ENCODE assay signal across 11 cellular contexts in the genomic region with DNA sequence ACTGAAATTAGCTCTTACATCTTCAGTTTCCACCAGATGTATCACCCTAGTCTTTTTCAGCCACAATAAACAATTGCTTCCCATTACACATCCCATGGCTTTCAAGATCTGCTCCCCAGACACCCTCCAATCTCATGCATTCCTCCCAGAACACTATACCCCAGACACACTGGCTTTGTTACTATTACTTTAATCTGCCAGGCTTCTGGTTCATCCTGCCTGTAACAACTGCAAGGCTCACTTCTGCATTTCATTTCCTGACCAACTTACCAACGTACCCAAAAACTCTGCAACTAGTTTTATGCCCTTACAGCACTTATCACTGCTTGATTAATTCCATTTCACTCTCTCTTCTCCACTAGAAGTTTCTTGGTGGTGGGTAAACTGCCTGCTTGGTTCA. TPM values are rescaled to one million over a fixed set of nuclear protein-coding genes. Genes with fewer than 3 reads are reported as not detected.
DNase-seq lines count a peak whose midpoint lies in the region; ATAC-seq, FAIRE-seq and TF ChIP-seq lines count a peak whose summit lies in the region.
"Had no signal": no experiment of that assay in that cellular context is flagged by ENCODE, and none has a peak within 500 bp of the region (broad histone marks: within the 10 kb centered on the region; RNA-seq: fewer than 3 reads in every experiment).

No MANE protein-coding gene starts in this region.

- peaks cover 5 to 25% of the 10 kb centered on the region in 2 experiments; a peak in 3 of 4 replicates for H3K79me2 ChIP-seq in H1 (ENCODE audit: control insufficient read depth in 1 of 2, insufficient read depth in 2 of 2, low read length in 2 of 2)

- no peak overlapping the region for H3K14ac ChIP-seq in H1 (ENCODE audit: insufficient read length)

- H3K27me3 Mint-ChIP-seq in activated T-cell treated with anti-CD3 and anti-CD28 coated beads, Interleukin-2, amount 50 U/mL, for 4 hours (ENCODE audit: low read depth), result no peaks in the 10 kb centered on the region

- H2BK15ac ChIP-seq in H1 (ENCODE audit: low read length), result no peak overlapping the region

- POLR2A ChIA-PET in H1 (lab: Charles Lee; ENCODE audit: partially characterized antibody), result interaction anchor here (0.7 to 3.0 kb wide), 11 partner anchors 11 to 506 kb away, joined by 3 to 31 read pairs (median 4); no protein-coding TSS in a partner anchor
- POLR2A ChIA-PET in RWPE1 (lab: Yijun Ruan, JAX; ENCODE audit: low non-redundant PET), result no interaction called here

- H3K9me3 ChIP-seq in H1 (ENCODE audit: insufficient read depth in 2 of 2, low read depth in 1 of 2, low read length in 1 of 2), result no peaks in the 10 kb centered on the region
- H3K9me3 ChIP-seq in skeletal muscle satellite cell (replicated peaks; ENCODE audit: low read length), result no peaks in the 10 kb centered on the region
- no peaks in the 10 kb centered on the region for H3K9me3 ChIP-seq in vagina

- peaks cover 21% of the 10 kb centered on the region for H3K4me1 Mint-ChIP-seq in activated T-cell treated with anti-CD3 and anti-CD28 coated beads, Interleukin-2, amount 50 U/mL, for 4 hours (ENCODE audit: low read depth)

- no peak for FAIRE-seq in H1 (lab: Jason Lieb, UNC)

- H3K56ac ChIP-seq in H1 (replicated peaks; ENCODE audit: insufficient read length, low read depth, low read length), result no peak overlapping the region

- H3K4me1 ChIP-seq in H1 (replicated peaks in 1 of 4; ENCODE audit: control insufficient read depth in 3 of 4, insufficient read depth in 4 of 4, low read length in 3 of 4) (peaks cover 0 to 6% (median 2%) of the 10 kb centered on the region in 4 experiments; a peak in 5 of 7 replicates), skeletal muscle satellite cell (ENCODE audit: control insufficient read depth, insufficient read depth, low read length) (peaks cover 13% of the 10 kb centered on the region), vagina (peaks cover 30% of the 10 kb centered on the region)

- H3K4ac ChIP-seq in H1 (replicated peaks; ENCODE audit: insufficient read length, low read depth, low read length), result no peak overlapping the region

- no peak overlapping the region for H2AFZ ChIP-seq in H1 (ENCODE audit: low read length)

- peak overlapping the region; percentile 97 for H3K4me3 Mint-ChIP-seq in activated T-cell treated with anti-CD3 and anti-CD28 coated beads, Interleukin-2, amount 50 U/mL, for 4 hours

- H3K9me3 Mint-ChIP-seq in activated T-cell treated with anti-CD3 and anti-CD28 coated beads, Interleukin-2, amount 50 U/mL, for 4 hours, result no peaks in the 10 kb centered on the region

- H2BK5ac ChIP-seq in H1 (ENCODE audit: low read depth, low read length), result no peak overlapping the region

- H2AK5ac ChIP-seq in H1 (ENCODE audit: low read depth, low read length), result no peak overlapping the region

- H4K91ac ChIP-seq in H1 (replicated peaks; ENCODE audit: insufficient read length, low read length), result no peak overlapping the region

- H4K20me1 ChIP-seq in H1 (replicated peaks in 1 of 2; ENCODE audit: control insufficient read depth in 1 of 2, insufficient read depth in 2 of 2, low read length in 2 of 2), result peaks cover 2 to 5% of the 10 kb centered on the region in 2 experiments

- no peak overlapping the region for H4K8ac ChIP-seq in H1 (ENCODE audit: extremely low read depth, insufficient read depth, low read length)

- H3K36me3 Mint-ChIP-seq in activated T-cell treated with anti-CD3 and anti-CD28 coated beads, Interleukin-2, amount 50 U/mL, for 4 hours (ENCODE audit: insufficient read depth), result peaks cover 42% of the 10 kb centered on the region

- no peak for TF ChIP-seq CTCF in LNCaP clone FGC (IDR thresholded peaks at IDR 0.05; ENCODE audit: control insufficient read depth, extremely low read depth, insufficient read depth)
- TF ChIP-seq CTCF in H1 (IDR thresholded peaks at IDR 0.05; ENCODE audit: control extremely low read depth in 1 of 3, insufficient read depth in 1 of 3, low read depth in 1 of 3, low read length in 3 of 3), result no peak
- no peak for TF ChIP-seq CTCF in vagina (IDR thresholded peaks at IDR 0.05)
- TF ChIP-seq CTCF in RWPE1 (conservative IDR thresholded peaks at IDR 0.05; ENCODE audit: low read depth), result no peak

- H3K27ac ChIP-seq in H1 (ENCODE audit: low read depth, low read length) (no peak overlapping the region), vagina (no peak overlapping the region), RWPE1 (no peak overlapping the region)

- intact Hi-C loops in vagina (cut with DNase I), result no loop called here

- no peaks in the 10 kb centered on the region for H3K79me1 ChIP-seq in H1 (ENCODE audit: low read depth, low read length)

- no peaks in the 10 kb centered on the region for H3K23me2 ChIP-seq in H1 (ENCODE audit: low read depth, low read length)

- CTCF ChIA-PET in H1 (lab: Charles Lee; ENCODE audit: partially characterized antibody), result interaction anchor here (2.0 kb wide), 1 partner anchor 18 kb away, joined by 9 read pairs; no protein-coding TSS in a partner anchor
- CTCF ChIA-PET in RWPE1 (lab: Yijun Ruan, JAX), result no interaction called here

- H3K27me3 ChIP-seq in H1 (replicated peaks in 1 of 4; ENCODE audit: control insufficient read depth in 3 of 4, extremely low read depth in 1 of 4, insufficient read depth in 3 of 4, low read length in 3 of 4), result no peaks in the 10 kb centered on the region
- no peaks in the 10 kb centered on the region for H3K27me3 ChIP-seq in skeletal muscle satellite cell (ENCODE audit: control insufficient read depth, insufficient read depth, low read length)
- H3K27me3 ChIP-seq in vagina, result no peaks in the 10 kb centered on the region

- H4K5ac ChIP-seq in H1 (ENCODE audit: insufficient read length, low read depth, low read length), result no peak overlapping the region

- TF ChIP-seq POLR2A in H1 (IDR thresholded peaks at IDR 0.05; ENCODE audit: control extremely low read depth in 1 of 2, low read depth in 2 of 2, low read length in 2 of 2) (peak in 1 of 2 experiments; percentile 48; a peak in 1 of 3 replicates), vagina (IDR thresholded peaks at IDR 0.05) (no peak)

- H2BK120ac ChIP-seq in H1 (replicated peaks; ENCODE audit: low read depth, low read length), result no peak overlapping the region

- no peak for TF ChIP-seq RAD21 in H1 (IDR thresholded peaks at IDR 0.05 in 1 of 2, conservative IDR thresholded peaks at IDR 0.05 in 1 of 2; ENCODE audit: low read depth in 2 of 2, low read length in 2 of 2)

- no peak overlapping the region for H2BK20ac ChIP-seq in H1 (ENCODE audit: low read length)

- no peak for TF ChIP-seq EP300 in H1 (IDR thresholded peaks at IDR 0.05; ENCODE audit: borderline replicate concordance in 1 of 2, low read depth in 2 of 2, low read length in 2 of 2)

- no peak for DNase-seq in activated T-cell treated with anti-CD3 and anti-CD28 coated beads, Interleukin-2, amount 50 U/mL, for 4 hours
- DNase-seq in activated T-cell treated with anti-CD3 and anti-CD28 coated beads, Interleukin-2, amount 50 U/mL, for 1 hour, result no peak
- DNase-seq in LNCaP clone FGC (ENCODE audit: low read depth), result no peak
- no peak for DNase-seq in H1 (ENCODE audit: low read depth in 1 of 2, low spot score in 2 of 2)
- DNase-seq in vagina (ENCODE audit: extremely low spot score in 2 of 2), result no peak
- no peak for DNase-seq in RWPE1 (ENCODE audit: low spot score)
- DNase-seq: effector memory CD4-positive, alpha-beta T cell; NCI-H2081 treated with DMSO at 0.1 percent for 48 hours; stimulated activated naive CD4-positive, alpha-beta T cell had no signal

- no peak overlapping the region for H3K18ac ChIP-seq in H1 (ENCODE audit: extremely low read depth, low read length)

- H3K36me3 ChIP-seq in H1 (ENCODE audit: control insufficient read depth in 2 of 4, insufficient read depth in 4 of 4, low read length in 3 of 4) (peaks cover 6 to 36% (median 22%) of the 10 kb centered on the region in 4 experiments), skeletal muscle satellite cell (ENCODE audit: insufficient read depth, low read length) (peaks cover 41% of the 10 kb centered on the region), vagina (peaks cover 0 to 31% of the 10 kb centered on the region in 2 donors)

- H3K4me3 ChIP-seq in LNCaP clone FGC (ENCODE audit: low read depth, low read length) (peak overlapping the region; percentile 46), H1 (ENCODE audit: extremely low read depth in 1 of 4, insufficient read depth in 2 of 4, low read depth in 3 of 4, low read length in 4 of 4) (peak overlapping the region in 3 of 4 experiments; percentile 3 to 80 (median 13); a peak in 4 of 8 replicates), skeletal muscle satellite cell (ENCODE audit: low read length) (peak overlapping the region; percentile 91), vagina (no peak overlapping the region)

- H3K23ac ChIP-seq in H1 (ENCODE audit: insufficient read length), result no peak overlapping the region

- H3K9ac ChIP-seq in H1 (replicated peaks in 1 of 4; ENCODE audit: extremely low read depth in 1 of 4, low read depth in 3 of 4, low read length in 3 of 4) (no peak overlapping the region; a peak in 1 of 7 replicates), skeletal muscle satellite cell (ENCODE audit: low read depth, low read length) (peak overlapping the region; percentile 19)

- WGBS in H1 (ENCODE audit: extremely low coverage in 1 of 2, insufficient coverage in 1 of 2, insufficient read length in 1 of 2, insufficient replicate concordance in 2 of 2, low coverage in 1 of 2, low lambda C conversion rate in 2 of 2, missing lambda C conversion rate in 1 of 2), 2 experiments, result 83% methylated on average over 1 of the region's 1 CpG; no CpG with 5 or more reads in 1 of the 2 experiments

- no peak overlapping the region for H2BK12ac ChIP-seq in H1 (ENCODE audit: low read depth, low read length)

- ATAC-seq in activated T-cell treated with anti-CD3 and anti-CD28 coated beads, Interleukin-2, amount 50 U/mL, for 4 hours, result no peak
- ATAC-seq in HG02678 (IDR thresholded peaks at IDR 0.05; ENCODE audit: unreplicated experiment), result no peak

- H3K4me2 ChIP-seq in H1 (ENCODE audit: insufficient read depth in 1 of 2, low read depth in 2 of 2, low read length in 2 of 2), result peak overlapping the region; percentile 51 to 77; a peak in 3 of 4 replicates
- peak overlapping the region; percentile 82 for H3K4me2 ChIP-seq in skeletal muscle satellite cell (ENCODE audit: low read length)

RNA-seq across cellular contexts. Expression of gene RPL22L1, which starts 2.9 kb away (rescaled TPM):
- total RNA-seq in activated T-cell treated with anti-CD3 and anti-CD28 coated beads, Interleukin-2, amount 50 U/mL, for 4 hours, result 100 to 1,000 TPM; 204 to 231 (median 209) TPM
- 271 and 280 TPM in 2 replicates for total RNA-seq in H1 (2021; fragmentation: NEBNext Ultra II Directional; extraction: Animal tissue kit (Norgen Biotek cat#: 25700))
- polyA plus RNA-seq in H1 (2011; rRNA removed), result 40.0 and 99.9 TPM in 2 replicates
- polyA plus RNA-seq in H1 (2011; cell fraction: cytosol; rRNA removed), result 158 TPM
- 10.1 TPM for polyA plus RNA-seq in H1 (2011; cell fraction: nucleus; rRNA removed)
- polyA plus RNA-seq in H1 (2012, experiment 1 of 2), result 121 to 356 TPM (median 153 TPM) in 4 replicates
- polyA plus RNA-seq in H1 (2012, experiment 2 of 2), result 1,071 TPM
- 805 TPM for polyA plus RNA-seq in H1 (2013, experiment 1 of 2)
- 862 TPM for polyA plus RNA-seq in H1 (2013, experiment 2 of 2)
- 6.2 and 6.6 TPM in 2 replicates for polyA minus RNA-seq in H1 (2011; rRNA and poly(A)+ RNA removed)
- polyA minus RNA-seq in H1 (2011; cell fraction: cytosol; rRNA and poly(A)+ RNA removed), result 13.1 TPM
- 28.3 TPM for polyA minus RNA-seq in H1 (2011; cell fraction: nucleus; rRNA and poly(A)+ RNA removed)
- total RNA-seq in skeletal muscle satellite cell (2012; rRNA removed), result 310 and 589 TPM in 2 replicates
- total RNA-seq in vagina, result 36.1 TPM

RNA-seq across cellular contexts. Expression of gene EIF5A2, which starts 41.3 kb away (rescaled TPM):
- total RNA-seq in activated T-cell treated with anti-CD3 and anti-CD28 coated beads, Interleukin-2, amount 50 U/mL, for 4 hours, result 10 to 100 TPM; 10.7 to 17.5 (median 15.8) TPM
- total RNA-seq in H1 (2021; fragmentation: NEBNext Ultra II Directional; extraction: Animal tissue kit (Norgen Biotek cat#: 25700)), result 13.8 and 15.0 TPM in 2 replicates
- polyA plus RNA-seq in H1 (2011; rRNA removed), result 1.5 and 1.6 TPM in 2 replicates
- 2.1 TPM for polyA plus RNA-seq in H1 (2011; cell fraction: cytosol; rRNA removed)
- 1.1 TPM for polyA plus RNA-seq in H1 (2011; cell fraction: nucleus; rRNA removed)
- polyA plus RNA-seq in H1 (2012, experiment 1 of 2), result 5.2 to 10.6 TPM (median 8.2 TPM) in 4 replicates
- 0.50 TPM for polyA plus RNA-seq in H1 (2012, experiment 2 of 2)
- 7.1 TPM for polyA plus RNA-seq in H1 (2013, experiment 1 of 2)
- 6.4 TPM for polyA plus RNA-seq in H1 (2013, experiment 2 of 2)
- polyA minus RNA-seq in H1 (2011; rRNA and poly(A)+ RNA removed), result 7.4 and 10.3 TPM in 2 replicates
- polyA minus RNA-seq in H1 (2011; cell fraction: cytosol; rRNA and poly(A)+ RNA removed), result 1.3 TPM
- 4.3 TPM for polyA minus RNA-seq in H1 (2011; cell fraction: nucleus; rRNA and poly(A)+ RNA removed)
- 8.5 and 9.9 TPM in 2 replicates for total RNA-seq in skeletal muscle satellite cell (2012; rRNA removed)
- total RNA-seq in vagina, result 6.6 TPM

Comparison
In these comparisons a context has a peak if more than half of its experiments do, and no peak if none do; other contexts are left out.
1. H3K4me3 ChIP-seq: peak in LNCaP clone FGC (single experiment), H1 (3 of 4) and skeletal muscle satellite cell (single experiment); none in vagina (0 of 2).